Comparison of ENCODE assay signal across 15 cellular contexts in the genomic region with DNA sequence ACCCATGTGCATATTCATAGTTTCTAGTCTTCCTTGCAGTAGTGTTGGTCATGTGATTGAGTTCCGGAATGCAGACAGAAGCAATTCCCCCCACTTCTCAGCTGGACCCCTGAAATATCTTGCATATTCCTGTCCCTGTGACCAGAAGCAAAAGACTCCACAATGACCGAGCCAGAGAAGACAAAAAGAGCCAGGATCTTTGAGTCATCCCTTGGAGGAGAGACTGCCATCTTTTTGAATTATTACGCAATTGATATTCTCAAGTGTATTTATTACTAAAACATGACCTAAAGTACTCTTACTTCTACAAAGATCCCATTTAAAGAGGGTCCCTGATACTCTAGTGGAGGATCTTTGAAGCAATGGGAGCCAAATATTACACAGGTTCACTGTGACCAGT. TPM values are rescaled to one million over a fixed set of nuclear protein-coding genes. Genes with fewer than 3 reads are reported as not detected.
"Had no signal": no experiment of that assay in that cellular context is flagged by ENCODE, and none has a peak within 500 bp of the region (broad histone marks: within the 10 kb centered on the region; RNA-seq: fewer than 3 reads in every experiment).

No MANE protein-coding gene starts in this region.

- H3K36me3 ChIP-seq: breast epithelium, thyroid gland, WERI-Rb-1 had no signal

- H3K27me3 ChIP-seq: breast epithelium, thyroid gland had no signal

- H3K4me1 ChIP-seq: breast epithelium had no signal

- DNase-seq: activated gamma-delta T cell treated with Interleukin-2 at 50 U/mL for 16 hours; activated T-cell treated with anti-CD3 and anti-CD28 coated beads, Interleukin-2, amount 50 U/mL, for 1 hour; foreskin melanocyte; kidney; naive thymus-derived CD4-positive, alpha-beta T cell; occipital lobe; stimulated activated CD4-positive, alpha-beta T cell treated with anti-CD3 and anti-CD28 coated beads, Interleukin-4, amount 100 ng/mL, for 24 hours; stimulated activated naive CD8-positive, alpha-beta T cell treated with anti-CD3 and anti-CD28 coated beads, Interleukin-15, Interleukin-2, amounts not matched to agents 100 U/mL and 50 U/mL, for 24 hours; substantia nigra; T-cell; thyroid gland had no signal

- H3K27ac ChIP-seq: breast epithelium, epithelial cell of prostate, thyroid gland, WERI-Rb-1 had no signal

- H3K4me3 ChIP-seq: breast epithelium, lung, thyroid gland had no signal

- H3K9me3 ChIP-seq: breast epithelium, thyroid gland had no signal

- ATAC-seq: naive thymus-derived CD4-positive, alpha-beta T cell; stimulated activated naive CD8-positive, alpha-beta T cell treated with anti-CD3 and anti-CD28 coated beads, Interleukin-15, Interleukin-2, amounts not matched to agents 100 U/mL and 50 U/mL, for 24 hours; T-cell had no signal

RNA-seq across cellular contexts. Expression of a gene that starts 43.5 kb away (rescaled TPM):
- total RNA-seq: naive thymus-derived CD4-positive, alpha-beta T cell had no signal
- polyA plus RNA-seq: naive thymus-derived CD4-positive, alpha-beta T cell had no signal
